Comparison of ENCODE assay signal across 8 cellular contexts in genomic region chr13:48094404-48094780, GRCh38. TPM values are rescaled to one million over a fixed set of nuclear protein-coding genes. Genes with fewer than 3 reads are reported as not detected.
DNase-seq lines count a peak whose midpoint lies in the region; ATAC-seq and TF ChIP-seq lines count a peak whose summit lies in the region.

No MANE protein-coding gene starts in this region.

- H3K4me1 ChIP-seq in ascending aorta, result peaks cover 8 to 15% of the 10 kb centered on the region in 2 donors

- H3K4me3 Mint-ChIP-seq in activated T-cell treated with anti-CD3 and anti-CD28 coated beads, Interleukin-2, amount 50 U/mL, for 4 hours, result peak overlapping the region; percentile 97
- peak overlapping the region; percentile 88 for H3K4me3 Mint-ChIP-seq in stimulated activated memory B cell treated with anti-CD40 and anti-IgM and Interleukin-4, amounts not matched to agents 10 μg/mL and 1 μg/mL and 100 μg/mL, for 72 hours

- intact Hi-C loops in ascending aorta (cut with DNase I), result loop anchor here (2.0 kb wide), 3 partner anchors 30 to 208 kb away; partner anchors contain the start of gene RB1

- no peaks in the 10 kb centered on the region for H3K36me3 ChIP-seq in ascending aorta

- H3K27me3 ChIP-seq in ascending aorta, result no peaks in the 10 kb centered on the region

- ATAC-seq in activated T-cell treated with anti-CD3 and anti-CD28 coated beads, Interleukin-2, amount 50 U/mL, for 4 hours, result peak; percentile 9 to 10
- ATAC-seq in HG03575 (IDR thresholded peaks at IDR 0.05; ENCODE audit: extremely low read depth, insufficient number of reproducible peaks, low FRiP score, unreplicated experiment), result peak; percentile 10
- peak; percentile 22 for ATAC-seq in stimulated activated memory B cell treated with anti-CD40 and anti-IgM and Interleukin-4, amounts not matched to agents 10 μg/mL and 1 μg/mL and 100 μg/mL, for 72 hours

- DNase-seq in activated T-cell treated with anti-CD3 and anti-CD28 coated beads, Interleukin-2, amount 50 U/mL, for 4 hours, result no peak
- DNase-seq in activated T-cell treated with anti-CD3 and anti-CD28 coated beads for 4 hours (no peak), ascending aorta (ENCODE audit: low spot score in 2 of 2) (no peak), iPS-NIHi11 (ENCODE audit: low spot score) (peak; percentile 14), GM03348 (ENCODE audit: low spot score) (no peak), kidney glomerular epithelial cell (lab: John Stamatoyannopoulos, UW) (no peak)

- H3K9me3 Mint-ChIP-seq in activated T-cell treated with anti-CD3 and anti-CD28 coated beads, Interleukin-2, amount 50 U/mL, for 4 hours, result peaks cover 3% of the 10 kb centered on the region
- H3K9me3 Mint-ChIP-seq in stimulated activated memory B cell treated with anti-CD40 and anti-IgM and Interleukin-4, amounts not matched to agents 10 μg/mL and 1 μg/mL and 100 μg/mL, for 72 hours, result peaks cover 3% of the 10 kb centered on the region

- H3K4me3 ChIP-seq in ascending aorta, result peak overlapping the region; percentile 80 to 86

- peaks cover 40% of the 10 kb centered on the region for H3K4me1 Mint-ChIP-seq in activated T-cell treated with anti-CD3 and anti-CD28 coated beads, Interleukin-2, amount 50 U/mL, for 4 hours (ENCODE audit: low read depth)
- peaks cover 36% of the 10 kb centered on the region for H3K4me1 Mint-ChIP-seq in stimulated activated memory B cell treated with anti-CD40 and anti-IgM and Interleukin-4, amounts not matched to agents 10 μg/mL and 1 μg/mL and 100 μg/mL, for 72 hours

- no peaks in the 10 kb centered on the region for H3K9me3 ChIP-seq in ascending aorta

- TF ChIP-seq CTCF in ascending aorta (IDR thresholded peaks at IDR 0.05), result no peak

- peaks cover 3% of the 10 kb centered on the region for H3K36me3 Mint-ChIP-seq in activated T-cell treated with anti-CD3 and anti-CD28 coated beads, Interleukin-2, amount 50 U/mL, for 4 hours (ENCODE audit: insufficient read depth)
- peaks cover 6% of the 10 kb centered on the region for H3K36me3 Mint-ChIP-seq in stimulated activated memory B cell treated with anti-CD40 and anti-IgM and Interleukin-4, amounts not matched to agents 10 μg/mL and 1 μg/mL and 100 μg/mL, for 72 hours

- H3K27ac ChIP-seq in ascending aorta, result peak overlapping the region; percentile 83 to 85

- H3K27me3 Mint-ChIP-seq in activated T-cell treated with anti-CD3 and anti-CD28 coated beads, Interleukin-2, amount 50 U/mL, for 4 hours (ENCODE audit: low read depth), result no peaks in the 10 kb centered on the region
- no peaks in the 10 kb centered on the region for H3K27me3 Mint-ChIP-seq in stimulated activated memory B cell treated with anti-CD40 and anti-IgM and Interleukin-4, amounts not matched to agents 10 μg/mL and 1 μg/mL and 100 μg/mL, for 72 hours

- peak overlapping the region; percentile 93 for H3K27ac Mint-ChIP-seq in stimulated activated memory B cell treated with anti-CD40 and anti-IgM and Interleukin-4, amounts not matched to agents 10 μg/mL and 1 μg/mL and 100 μg/mL, for 72 hours

RNA-seq across cellular contexts. Expression of gene MED4, which starts 0.5 kb away (rescaled TPM):
- 10 to 100 TPM; 47.6 to 50.5 (median 47.7) TPM for total RNA-seq in activated T-cell treated with anti-CD3 and anti-CD28 coated beads, Interleukin-2, amount 50 U/mL, for 4 hours
- 8.6 TPM for total RNA-seq in ascending aorta

RNA-seq across cellular contexts. Expression of gene NUDT15, which starts 56.9 kb away (rescaled TPM):
- 10 to 100 TPM; 18.3 to 22.0 (median 21.9) TPM for total RNA-seq in activated T-cell treated with anti-CD3 and anti-CD28 coated beads, Interleukin-2, amount 50 U/mL, for 4 hours
- 4.2 TPM for total RNA-seq in ascending aorta
